Comparison of ENCODE assay signal across 14 cellular contexts in genomic region chr9:34451545-34451944, GRCh38. TPM values are rescaled to one million over a fixed set of nuclear protein-coding genes. Genes with fewer than 3 reads are reported as not detected.
A peak's percentile ranks its signal among the peaks of the same experiment; 100 is the strongest.
DNase-seq lines count a peak whose midpoint lies in the region; ATAC-seq and TF ChIP-seq lines count a peak whose summit lies in the region.
"Had no signal": no experiment of that assay in that cellular context is flagged by ENCODE, and none has a peak within 500 bp of the region (broad histone marks: within the 10 kb centered on the region; RNA-seq: fewer than 3 reads in every experiment).

No MANE protein-coding gene starts in this region.

- ATAC-seq in Right ventricle myocardium superior (ENCODE audit: poor library complexity) (no peak), HG03175 (IDR thresholded peaks at IDR 0.05; ENCODE audit: unreplicated experiment) (peak; percentile 79), GM18517 (IDR thresholded peaks at IDR 0.05; ENCODE audit: unreplicated experiment) (no peak)
- peak; percentile 93 for ATAC-seq in stimulated activated naive CD8-positive, alpha-beta T cell treated with anti-CD3 and anti-CD28 coated beads, Interleukin-15, amount 100 ng/mL, for 72 hours

- H3K4me3 ChIP-seq in left ventricle myocardium inferior (no peak overlapping the region), astrocyte of the spinal cord (ENCODE audit: low read depth, low read length) (no peak overlapping the region)
- H3K4me3 ChIP-seq: coronary artery, HAP-1 had no signal

- H3K27ac ChIP-seq in left ventricle myocardium inferior (replicated peaks), result peak overlapping the region; percentile 91
- H3K27ac ChIP-seq: coronary artery, neutrophil had no signal

- H3K27me3 ChIP-seq in left ventricle myocardium inferior (ENCODE audit: low read depth), result no peaks in the 10 kb centered on the region
- H3K27me3 ChIP-seq: BE2C had no signal

- H3K4me1 Mint-ChIP-seq in stimulated activated naive CD8-positive, alpha-beta T cell treated with anti-CD3 and anti-CD28 coated beads, Interleukin-15, amount 100 ng/mL, for 72 hours, result peaks cover 46% of the 10 kb centered on the region

- H3K4me3 Mint-ChIP-seq in stimulated activated naive CD8-positive, alpha-beta T cell treated with anti-CD3 and anti-CD28 coated beads, Interleukin-15, amount 100 ng/mL, for 72 hours, result no peak overlapping the region

- DNase-seq in left ventricle myocardium inferior, result no peak
- DNase-seq in Right ventricle myocardium superior, result no peak
- DNase-seq in astrocyte of the spinal cord (ENCODE audit: low read depth, low spot score), result peak; percentile 24
- peak in 1 of 2 donors; percentile 49 for DNase-seq in stimulated activated naive CD8-positive, alpha-beta T cell treated with anti-CD3 and anti-CD28 coated beads, Interleukin-15, amount 100 ng/mL, for 72 hours
- DNase-seq in RPMI8226, result no peak
- DNase-seq in NCI-H2227 (lab: John Stamatoyannopoulos, UW; ENCODE audit: unreplicated experiment), result no peak
- DNase-seq: BE2C, NCI-H226, SK-N-SH had no signal

- no peaks in the 10 kb centered on the region for H3K36me3 ChIP-seq in left ventricle myocardium inferior
- H3K36me3 ChIP-seq: neutrophil had no signal

- peaks cover 100% of the 10 kb centered on the region for H3K4me1 ChIP-seq in left ventricle myocardium inferior

- no peak overlapping the region for H3K27ac Mint-ChIP-seq in stimulated activated naive CD8-positive, alpha-beta T cell treated with anti-CD3 and anti-CD28 coated beads, Interleukin-15, amount 100 ng/mL, for 72 hours

- no peaks in the 10 kb centered on the region for H3K9me3 Mint-ChIP-seq in stimulated activated naive CD8-positive, alpha-beta T cell treated with anti-CD3 and anti-CD28 coated beads, Interleukin-15, amount 100 ng/mL, for 72 hours

- in situ Hi-C loops in astrocyte of the spinal cord (cut with HindIII; ENCODE audit: low sequenced_read_pairs), result no loop called here

- H3K9me3 ChIP-seq in left ventricle myocardium inferior (replicated peaks), result no peaks in the 10 kb centered on the region
- H3K9me3 ChIP-seq: BE2C, HAP-1, neutrophil, SK-N-SH had no signal

- TF ChIP-seq CTCF in left ventricle myocardium inferior (IDR thresholded peaks at IDR 0.05; ENCODE audit: borderline replicate concordance), result no peak
- no peak for TF ChIP-seq CTCF in astrocyte of the spinal cord (IDR thresholded peaks at IDR 0.05; ENCODE audit: low read depth, low read length)

- intact Hi-C loops in left ventricle myocardium inferior (cut with micrococcal nuclease) (no loop called here), Right ventricle myocardium superior (cut with DNase I) (no loop called here)

- no peaks in the 10 kb centered on the region for H3K27me3 Mint-ChIP-seq in stimulated activated naive CD8-positive, alpha-beta T cell treated with anti-CD3 and anti-CD28 coated beads, Interleukin-15, amount 100 ng/mL, for 72 hours

RNA-seq across cellular contexts. Expression of gene FAM219A, which starts 6.8 kb away (rescaled TPM):
- total RNA-seq in left ventricle myocardium inferior, result 22.9 TPM
- total RNA-seq in Right ventricle myocardium superior, result 20.6 TPM

RNA-seq across cellular contexts. Expression of gene DNAI1, which starts 7.1 kb away (rescaled TPM):
- total RNA-seq in left ventricle myocardium inferior (not detected), Right ventricle myocardium superior (not detected)

Comparison
In these comparisons a context has a peak if more than half of its experiments do, and no peak if none do; other contexts are left out.
1. ATAC-seq: peak in HG03175 (single experiment) and stimulated activated naive CD8-positive, alpha-beta T cell treated with anti-CD3 and anti-CD28 coated beads, Interleukin-15, amount 100 ng/mL, for 72 hours (single experiment); none in Right ventricle myocardium superior (single experiment) and GM18517 (single experiment).